17 cellular contexts compared by ENCODE assay signal in genomic region chr1:44594353-44594752, GRCh38.
"Had no signal": no experiment of that assay in that cellular context is flagged by ENCODE, and none has a peak within 500 bp of the region (broad histone marks: within the 10 kb centered on the region; RNA-seq: fewer than 3 reads in every experiment).

No MANE protein-coding gene starts in this region.

- H3K9me3 Mint-ChIP-seq: activated B cell treated with CpG ODN at 0.5 μM for 24 hours; activated naive CD4-positive, alpha-beta T cell treated with anti-CD3 and anti-CD28 coated beads for 36 hours; activated naive CD8-positive, alpha-beta T cell treated with anti-CD3 and anti-CD28 coated beads, Interleukin-2, amount 10 ng/mL, durations not matched to agents 7 days and 5 days; activated T-helper 1 cell treated with anti-CD3 and anti-CD28 coated beads, Interleukin-12 subunit alpha, Interleukin-12 subunit beta, Interleukin-2, Interleukin-4 antibody, amounts not matched to agents 30 ng/mL and 10 ng/mL and 1 ng/mL, durations not matched to agents 14 hours and 24 hours and 36 hours; dendritic cell treated with granulocyte-macrophage colony-stimulating factor and Interleukin-4, amounts not matched to agents 40 ng/mL and 50 ng/mL, for 4 days; mesothelial cell of epicardium; naive thymus-derived CD4-positive, alpha-beta T cell; stimulated activated naive B cell treated with anti-CD40 and anti-IgM and Interleukin-4, amounts not matched to agents 10 μg/mL and 1 μg/mL and 100 μg/mL, for 72 hours; T-cell; T-helper 2 cell treated with Interferon-gamma antibody and Interleukin-4, amounts not matched to agents 5 μg/mL and 100 μg/mL, for 36 hours had no signal

- H3K27me3 ChIP-seq: testis had no signal

- H3K4me1 ChIP-seq: sigmoid colon, testis, transverse colon had no signal

- DNase-seq: activated CD4-positive, alpha-beta T cell treated with anti-CD3 and anti-CD28 coated beads, Interleukin-2, amount 50 U/mL, for 4 hours had no signal

- H3K36me3 ChIP-seq: brain microvascular endothelial cell, esophagus muscularis mucosa, sigmoid colon, stomach, transverse colon had no signal

- H3K4me3 ChIP-seq: esophagus muscularis mucosa, sigmoid colon, stomach, testis, transverse colon had no signal

- H3K4me3 Mint-ChIP-seq: activated B cell treated with CpG ODN at 0.5 μM for 24 hours; activated naive CD4-positive, alpha-beta T cell treated with anti-CD3 and anti-CD28 coated beads for 36 hours; activated naive CD8-positive, alpha-beta T cell treated with anti-CD3 and anti-CD28 coated beads, Interleukin-2, amount 10 ng/mL, durations not matched to agents 7 days and 5 days; activated T-helper 1 cell treated with anti-CD3 and anti-CD28 coated beads, Interleukin-12 subunit alpha, Interleukin-12 subunit beta, Interleukin-2, Interleukin-4 antibody, amounts not matched to agents 30 ng/mL and 10 ng/mL and 1 ng/mL, durations not matched to agents 14 hours and 24 hours and 36 hours; dendritic cell treated with granulocyte-macrophage colony-stimulating factor and Interleukin-4, amounts not matched to agents 40 ng/mL and 50 ng/mL, for 4 days; mesothelial cell of epicardium; naive thymus-derived CD4-positive, alpha-beta T cell; stimulated activated naive B cell treated with anti-CD40 and anti-IgM and Interleukin-4, amounts not matched to agents 10 μg/mL and 1 μg/mL and 100 μg/mL, for 72 hours; T-cell; T-helper 2 cell treated with Interferon-gamma antibody and Interleukin-4, amounts not matched to agents 5 μg/mL and 100 μg/mL, for 36 hours had no signal

- H3K4me1 Mint-ChIP-seq: activated B cell treated with CpG ODN at 0.5 μM for 24 hours; mesothelial cell of epicardium; stimulated activated naive B cell treated with anti-CD40 and anti-IgM and Interleukin-4, amounts not matched to agents 10 μg/mL and 1 μg/mL and 100 μg/mL, for 72 hours; T-cell had no signal

- H3K9me3 ChIP-seq: esophagus muscularis mucosa, sigmoid colon, stomach, testis, transverse colon had no signal

- H3K36me3 Mint-ChIP-seq: activated naive CD8-positive, alpha-beta T cell treated with anti-CD3 and anti-CD28 coated beads, Interleukin-2, amount 10 ng/mL, durations not matched to agents 7 days and 5 days; mesothelial cell of epicardium; naive thymus-derived CD4-positive, alpha-beta T cell; stimulated activated naive B cell treated with anti-CD40 and anti-IgM and Interleukin-4, amounts not matched to agents 10 μg/mL and 1 μg/mL and 100 μg/mL, for 72 hours; T-cell had no signal

- H3K27me3 Mint-ChIP-seq: dendritic cell treated with granulocyte-macrophage colony-stimulating factor and Interleukin-4, amounts not matched to agents 40 ng/mL and 50 ng/mL, for 4 days had no signal

- H3K27ac Mint-ChIP-seq: activated B cell treated with CpG ODN at 0.5 μM for 24 hours; activated naive CD4-positive, alpha-beta T cell treated with anti-CD3 and anti-CD28 coated beads for 36 hours; activated naive CD8-positive, alpha-beta T cell treated with anti-CD3 and anti-CD28 coated beads, Interleukin-2, amount 10 ng/mL, durations not matched to agents 7 days and 5 days; activated T-helper 1 cell treated with anti-CD3 and anti-CD28 coated beads, Interleukin-12 subunit alpha, Interleukin-12 subunit beta, Interleukin-2, Interleukin-4 antibody, amounts not matched to agents 30 ng/mL and 10 ng/mL and 1 ng/mL, durations not matched to agents 14 hours and 24 hours and 36 hours; dendritic cell treated with granulocyte-macrophage colony-stimulating factor and Interleukin-4, amounts not matched to agents 40 ng/mL and 50 ng/mL, for 4 days; mesothelial cell of epicardium; naive thymus-derived CD4-positive, alpha-beta T cell; stimulated activated naive B cell treated with anti-CD40 and anti-IgM and Interleukin-4, amounts not matched to agents 10 μg/mL and 1 μg/mL and 100 μg/mL, for 72 hours; T-cell; T-helper 2 cell treated with Interferon-gamma antibody and Interleukin-4, amounts not matched to agents 5 μg/mL and 100 μg/mL, for 36 hours had no signal

- H3K27ac ChIP-seq: brain microvascular endothelial cell, esophagus muscularis mucosa, sigmoid colon, stomach, testis, transverse colon had no signal
